26 cellular contexts compared by ENCODE assay signal in the genomic region with DNA sequence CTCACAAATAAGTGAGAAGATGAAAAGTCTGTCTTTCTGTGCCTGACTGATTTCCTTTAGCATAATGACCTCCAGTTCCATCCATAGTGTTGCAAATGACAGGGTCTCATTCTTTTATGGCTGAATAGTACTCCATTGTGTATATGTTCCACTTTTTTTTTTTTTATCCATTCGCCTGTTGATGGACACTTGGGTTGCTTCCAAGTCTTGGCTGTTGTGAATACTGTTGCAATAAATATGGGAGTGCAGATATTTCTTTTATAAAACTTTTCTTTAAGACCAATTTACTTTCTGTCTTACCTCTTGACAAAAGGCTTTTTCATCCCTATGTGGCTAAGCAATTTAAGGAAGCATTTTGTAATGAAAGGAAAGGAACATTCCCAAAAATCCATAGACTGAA.
"Had no signal": no experiment of that assay in that cellular context is flagged by ENCODE, and none has a peak within 500 bp of the region (broad histone marks: within the 10 kb centered on the region; RNA-seq: fewer than 3 reads in every experiment).

No MANE protein-coding gene starts in this region.

- H3K4me1 ChIP-seq: stomach, suprapubic skin, testis, thyroid gland, tibial artery, tibial nerve, transverse colon, upper lobe of left lung, upper lobe of right lung, uterus, vagina had no signal

- H3K9me3 ChIP-seq: stomach, suprapubic skin, testis, thoracic aorta, thyroid gland, tibial artery, tibial nerve, transverse colon, upper lobe of left lung, upper lobe of right lung, uterus, vagina had no signal

- ATAC-seq: stimulated activated effector memory CD8-positive, alpha-beta T cell treated with anti-CD3 and anti-CD28 coated beads, Interleukin-12 subunit alpha, Interleukin-12 subunit beta, amount 100 ng/mL, for 72 hours; stimulated activated memory B cell treated with anti-CD40 and anti-IgM and Interleukin-4, amounts not matched to agents 10 μg/mL and 1 μg/mL and 100 μg/mL, for 72 hours; stimulated activated naive B cell treated with anti-CD40 and anti-IgM and Interleukin-4, amounts not matched to agents 10 μg/mL and 1 μg/mL and 100 μg/mL, for 72 hours; stimulated activated naive CD8-positive, alpha-beta T cell treated with anti-CD3 and anti-CD28 coated beads, Interleukin-15, amount 100 ng/mL, for 72 hours; stimulated activated naive CD8-positive, alpha-beta T cell treated with anti-CD3 and anti-CD28 coated beads, Interleukin-15, Interleukin-2, amounts not matched to agents 100 U/mL and 50 U/mL, for 24 hours; upper lobe of right lung had no signal

- H3K4me3 ChIP-seq: stomach, suprapubic skin, testis, thoracic aorta, thyroid gland, tibial artery, tibial nerve, transverse colon, upper lobe of left lung, upper lobe of right lung, uterus, vagina had no signal

- H3K36me3 ChIP-seq: stomach, suprapubic skin, thoracic aorta, thyroid gland, tibial artery, tibial nerve, transverse colon, upper lobe of left lung, upper lobe of right lung, uterus, vagina had no signal

- H3K27ac ChIP-seq: stomach, suprapubic skin, testis, thoracic aorta, thyroid gland, tibial artery, tibial nerve, transverse colon, upper lobe of left lung, upper lobe of right lung, uterus, vagina had no signal

- DNase-seq: stimulated activated CD4-positive, alpha-beta T cell treated with anti-CD3 and anti-CD28 coated beads, Interleukin-2, amount 100 ng/mL, for 48 hours; stimulated activated CD4-positive, alpha-beta T cell treated with anti-CD3 and anti-CD28 coated beads, Interleukin-4, amount 100 ng/mL, for 1 hour; stimulated activated CD4-positive, alpha-beta T cell treated with anti-CD3 and anti-CD28 coated beads, Interleukin-4, amount 100 ng/mL, for 24 hours; stimulated activated CD4-positive, alpha-beta T cell treated with anti-CD3 and anti-CD28 coated beads, Interleukin-4, amount 100 ng/mL, for 4 hours; stimulated activated CD8-positive, alpha-beta memory T cell treated with anti-CD3 and anti-CD28 coated beads, Interleukin-4, amount 100 ng/mL, for 48 hours; stimulated activated naive B cell treated with anti-CD40 and anti-IgM and Interleukin-4, amounts not matched to agents 10 μg/mL and 1 μg/mL and 100 μg/mL, for 72 hours; stimulated activated naive CD4-positive, alpha-beta T cell; stimulated activated naive CD4-positive, alpha-beta T cell treated with Interleukin-2 at 50 U/mL for 16 hours; stimulated activated naive CD8-positive, alpha-beta T cell treated with anti-CD3 and anti-CD28 coated beads, Interleukin-15, amount 100 ng/mL, for 72 hours; stimulated activated naive CD8-positive, alpha-beta T cell treated with anti-CD3 and anti-CD28 coated beads, Interleukin-15, Interleukin-2, amounts not matched to agents 100 U/mL and 50 U/mL, for 24 hours; stomach; substantia nigra; testis; thyroid gland; tibial artery; transverse colon; trophoblast cell; upper lobe of left lung; upper lobe of right lung; uterus had no signal

- H3K27me3 ChIP-seq: stomach, suprapubic skin, testis, thyroid gland, tibial artery, tibial nerve, transverse colon, upper lobe of left lung, upper lobe of right lung, uterus, vagina had no signal
